Comparison of ENCODE assay signal across 1 cellular context in genomic region chr19:10544753-10545251, GRCh38.
A peak's percentile ranks its signal among the peaks of the same experiment; 100 is the strongest.
TF ChIP-seq lines count a peak whose summit lies in the region.

No MANE protein-coding gene starts in this region.

TF ChIP-seq in HepG2, 621 proteins besides CTCF, POLR2A, EP300 and RAD21 (continues in another document):
- TF ChIP-seq TARDBP (CRISPR knock-in tag; IDR thresholded peaks at IDR 0.05) (0 out of 2 replicates have a peak, but pooled peaks have one; percentile 22), THAP7 (CRISPR knock-in tag; IDR thresholded peaks at IDR 0.05) (no peak), CERS6 (CRISPR knock-in tag; IDR thresholded peaks at IDR 0.05) (no peak), ZNF646 (CRISPR knock-in tag; IDR thresholded peaks at IDR 0.05) (no peak), RFX5 (IDR thresholded peaks at IDR 0.05; ENCODE audit: low read depth, low read length) (no peak), CHD2 (IDR thresholded peaks at IDR 0.05; ENCODE audit: low read depth, low read length) (no peak), NR2F6 (IDR thresholded peaks at IDR 0.05) (no peak), NR2F6 (CRISPR knock-in tag; IDR thresholded peaks at IDR 0.05) (no peak), ZHX1 (CRISPR knock-in tag; IDR thresholded peaks at IDR 0.05; ENCODE audit: low read depth) (peak; percentile 46; the same call in 1 of the 2 replicates), BORCS8-MEF2B (CRISPR knock-in tag; IDR thresholded peaks at IDR 0.05) (0 out of 2 replicates have a peak, but pooled peaks have one; percentile 35), SAP130 (CRISPR knock-in tag; IDR thresholded peaks at IDR 0.05; ENCODE audit: low read depth) (peak; percentile 8; the same call in 1 of the 2 replicates), ZNF839 (CRISPR knock-in tag; IDR thresholded peaks at IDR 0.05; ENCODE audit: borderline replicate concordance) (0 out of 2 replicates have a peak, but pooled peaks have one; percentile 58), SP4 (CRISPR knock-in tag; IDR thresholded peaks at IDR 0.05) (peak; percentile 37; the same call in 1 of the 2 replicates), ZBTB38 (CRISPR knock-in tag; IDR thresholded peaks at IDR 0.05) (peak; percentile 97), ZNF850 (CRISPR knock-in tag; conservative IDR thresholded peaks at IDR 0.05) (no peak), SIN3A (IDR thresholded peaks at IDR 0.05; ENCODE audit: borderline replicate concordance, low read depth, low read length) (no peak), SATB2 (CRISPR knock-in tag; IDR thresholded peaks at IDR 0.05) (no peak), ZNF260 (CRISPR knock-in tag; IDR thresholded peaks at IDR 0.05; ENCODE audit: borderline replicate concordance, low read depth) (no peak), HOXA3 (CRISPR knock-in tag; IDR thresholded peaks at IDR 0.05) (0 out of 2 replicates have a peak, but pooled peaks have one; percentile 26), HOXA5 (CRISPR knock-in tag; IDR thresholded peaks at IDR 0.05) (no peak), ELF4 (CRISPR knock-in tag; IDR thresholded peaks at IDR 0.05; ENCODE audit: borderline replicate concordance) (no peak), ZNF496 (CRISPR knock-in tag; IDR thresholded peaks at IDR 0.05; ENCODE audit: insufficient replicate concordance) (no peak), ZNF740 (CRISPR knock-in tag; IDR thresholded peaks at IDR 0.05) (no peak), XBP1 (CRISPR knock-in tag; IDR thresholded peaks at IDR 0.05) (no peak), ZNF891 (CRISPR knock-in tag; IDR thresholded peaks at IDR 0.05) (no peak), ZMYM3 (CRISPR knock-in tag; IDR thresholded peaks at IDR 0.05) (peak; percentile 21; the same call in 1 of the 2 replicates), RXRB (CRISPR knock-in tag; IDR thresholded peaks at IDR 0.05; ENCODE audit: borderline replicate concordance) (no peak)
- TF ChIP-seq, protein P1, sequence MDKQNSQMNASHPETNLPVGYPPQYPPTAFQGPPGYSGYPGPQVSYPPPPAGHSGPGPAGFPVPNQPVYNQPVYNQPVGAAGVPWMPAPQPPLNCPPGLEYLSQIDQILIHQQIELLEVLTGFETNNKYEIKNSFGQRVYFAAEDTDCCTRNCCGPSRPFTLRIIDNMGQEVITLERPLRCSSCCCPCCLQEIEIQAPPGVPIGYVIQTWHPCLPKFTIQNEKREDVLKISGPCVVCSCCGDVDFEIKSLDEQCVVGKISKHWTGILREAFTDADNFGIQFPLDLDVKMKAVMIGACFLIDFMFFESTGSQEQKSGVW (CRISPR knock-in tag; IDR thresholded peaks at IDR 0.05; ENCODE audit: borderline replicate concordance): no peak
- TF ChIP-seq, protein P2, sequence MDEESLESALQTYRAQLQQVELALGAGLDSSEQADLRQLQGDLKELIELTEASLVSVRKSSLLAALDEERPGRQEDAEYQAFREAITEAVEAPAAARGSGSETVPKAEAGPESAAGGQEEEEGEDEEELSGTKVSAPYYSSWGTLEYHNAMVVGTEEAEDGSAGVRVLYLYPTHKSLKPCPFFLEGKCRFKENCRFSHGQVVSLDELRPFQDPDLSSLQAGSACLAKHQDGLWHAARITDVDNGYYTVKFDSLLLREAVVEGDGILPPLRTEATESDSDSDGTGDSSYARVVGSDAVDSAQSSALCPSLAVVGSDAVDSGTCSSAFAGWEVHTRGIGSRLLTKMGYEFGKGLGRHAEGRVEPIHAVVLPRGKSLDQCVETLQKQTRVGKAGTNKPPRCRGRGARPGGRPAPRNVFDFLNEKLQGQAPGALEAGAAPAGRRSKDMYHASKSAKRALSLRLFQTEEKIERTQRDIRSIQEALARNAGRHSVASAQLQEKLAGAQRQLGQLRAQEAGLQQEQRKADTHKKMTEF (CRISPR knock-in tag; IDR thresholded peaks at IDR 0.05): peak; percentile 39; the same call in 1 of the 2 replicates
- TF ChIP-seq, protein P3, sequence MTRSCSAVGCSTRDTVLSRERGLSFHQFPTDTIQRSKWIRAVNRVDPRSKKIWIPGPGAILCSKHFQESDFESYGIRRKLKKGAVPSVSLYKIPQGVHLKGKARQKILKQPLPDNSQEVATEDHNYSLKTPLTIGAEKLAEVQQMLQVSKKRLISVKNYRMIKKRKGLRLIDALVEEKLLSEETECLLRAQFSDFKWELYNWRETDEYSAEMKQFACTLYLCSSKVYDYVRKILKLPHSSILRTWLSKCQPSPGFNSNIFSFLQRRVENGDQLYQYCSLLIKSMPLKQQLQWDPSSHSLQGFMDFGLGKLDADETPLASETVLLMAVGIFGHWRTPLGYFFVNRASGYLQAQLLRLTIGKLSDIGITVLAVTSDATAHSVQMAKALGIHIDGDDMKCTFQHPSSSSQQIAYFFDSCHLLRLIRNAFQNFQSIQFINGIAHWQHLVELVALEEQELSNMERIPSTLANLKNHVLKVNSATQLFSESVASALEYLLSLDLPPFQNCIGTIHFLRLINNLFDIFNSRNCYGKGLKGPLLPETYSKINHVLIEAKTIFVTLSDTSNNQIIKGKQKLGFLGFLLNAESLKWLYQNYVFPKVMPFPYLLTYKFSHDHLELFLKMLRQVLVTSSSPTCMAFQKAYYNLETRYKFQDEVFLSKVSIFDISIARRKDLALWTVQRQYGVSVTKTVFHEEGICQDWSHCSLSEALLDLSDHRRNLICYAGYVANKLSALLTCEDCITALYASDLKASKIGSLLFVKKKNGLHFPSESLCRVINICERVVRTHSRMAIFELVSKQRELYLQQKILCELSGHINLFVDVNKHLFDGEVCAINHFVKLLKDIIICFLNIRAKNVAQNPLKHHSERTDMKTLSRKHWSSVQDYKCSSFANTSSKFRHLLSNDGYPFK (CRISPR knock-in tag; IDR thresholded peaks at IDR 0.05; ENCODE audit: borderline replicate concordance): 0 out of 2 replicates have a peak, but pooled peaks have one; percentile 32
- TF ChIP-seq, protein P4, sequence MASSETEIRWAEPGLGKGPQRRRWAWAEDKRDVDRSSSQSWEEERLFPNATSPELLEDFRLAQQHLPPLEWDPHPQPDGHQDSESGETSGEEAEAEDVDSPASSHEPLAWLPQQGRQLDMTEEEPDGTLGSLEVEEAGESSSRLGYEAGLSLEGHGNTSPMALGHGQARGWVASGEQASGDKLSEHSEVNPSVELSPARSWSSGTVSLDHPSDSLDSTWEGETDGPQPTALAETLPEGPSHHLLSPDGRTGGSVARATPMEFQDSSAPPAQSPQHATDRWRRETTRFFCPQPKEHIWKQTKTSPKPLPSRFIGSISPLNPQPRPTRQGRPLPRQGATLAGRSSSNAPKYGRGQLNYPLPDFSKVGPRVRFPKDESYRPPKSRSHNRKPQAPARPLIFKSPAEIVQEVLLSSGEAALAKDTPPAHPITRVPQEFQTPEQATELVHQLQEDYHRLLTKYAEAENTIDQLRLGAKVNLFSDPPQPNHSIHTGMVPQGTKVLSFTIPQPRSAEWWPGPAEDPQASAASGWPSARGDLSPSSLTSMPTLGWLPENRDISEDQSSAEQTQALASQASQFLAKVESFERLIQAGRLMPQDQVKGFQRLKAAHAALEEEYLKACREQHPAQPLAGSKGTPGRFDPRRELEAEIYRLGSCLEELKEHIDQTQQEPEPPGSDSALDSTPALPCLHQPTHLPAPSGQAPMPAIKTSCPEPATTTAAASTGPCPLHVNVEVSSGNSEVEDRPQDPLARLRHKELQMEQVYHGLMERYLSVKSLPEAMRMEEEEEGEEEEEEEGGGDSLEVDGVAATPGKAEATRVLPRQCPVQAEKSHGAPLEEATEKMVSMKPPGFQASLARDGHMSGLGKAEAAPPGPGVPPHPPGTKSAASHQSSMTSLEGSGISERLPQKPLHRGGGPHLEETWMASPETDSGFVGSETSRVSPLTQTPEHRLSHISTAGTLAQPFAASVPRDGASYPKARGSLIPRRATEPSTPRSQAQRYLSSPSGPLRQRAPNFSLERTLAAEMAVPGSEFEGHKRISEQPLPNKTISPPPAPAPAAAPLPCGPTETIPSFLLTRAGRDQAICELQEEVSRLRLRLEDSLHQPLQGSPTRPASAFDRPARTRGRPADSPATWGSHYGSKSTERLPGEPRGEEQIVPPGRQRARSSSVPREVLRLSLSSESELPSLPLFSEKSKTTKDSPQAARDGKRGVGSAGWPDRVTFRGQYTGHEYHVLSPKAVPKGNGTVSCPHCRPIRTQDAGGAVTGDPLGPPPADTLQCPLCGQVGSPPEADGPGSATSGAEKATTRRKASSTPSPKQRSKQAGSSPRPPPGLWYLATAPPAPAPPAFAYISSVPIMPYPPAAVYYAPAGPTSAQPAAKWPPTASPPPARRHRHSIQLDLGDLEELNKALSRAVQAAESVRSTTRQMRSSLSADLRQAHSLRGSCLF (CRISPR knock-in tag; IDR thresholded peaks at IDR 0.05; ENCODE audit: borderline replicate concordance): no peak
- TF ChIP-seq, protein P5, sequence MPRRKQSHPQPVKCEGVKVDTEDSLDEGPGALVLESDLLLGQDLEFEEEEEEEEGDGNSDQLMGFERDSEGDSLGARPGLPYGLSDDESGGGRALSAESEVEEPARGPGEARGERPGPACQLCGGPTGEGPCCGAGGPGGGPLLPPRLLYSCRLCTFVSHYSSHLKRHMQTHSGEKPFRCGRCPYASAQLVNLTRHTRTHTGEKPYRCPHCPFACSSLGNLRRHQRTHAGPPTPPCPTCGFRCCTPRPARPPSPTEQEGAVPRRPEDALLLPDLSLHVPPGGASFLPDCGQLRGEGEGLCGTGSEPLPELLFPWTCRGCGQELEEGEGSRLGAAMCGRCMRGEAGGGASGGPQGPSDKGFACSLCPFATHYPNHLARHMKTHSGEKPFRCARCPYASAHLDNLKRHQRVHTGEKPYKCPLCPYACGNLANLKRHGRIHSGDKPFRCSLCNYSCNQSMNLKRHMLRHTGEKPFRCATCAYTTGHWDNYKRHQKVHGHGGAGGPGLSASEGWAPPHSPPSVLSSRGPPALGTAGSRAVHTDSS (CRISPR knock-in tag; conservative IDR thresholded peaks at IDR 0.05): no peak
